In genomic region chr11:93160156-93160555, GRCh38 we compare ENCODE assay signal across 14 cellular contexts. TPM values are rescaled to one million over a fixed set of nuclear protein-coding genes. Genes with fewer than 3 reads are reported as not detected.
A peak's percentile ranks its signal among the peaks of the same experiment; 100 is the strongest.
DNase-seq lines count a peak whose midpoint lies in the region; ATAC-seq and TF ChIP-seq lines count a peak whose summit lies in the region.
"Had no signal": no experiment of that assay in that cellular context is flagged by ENCODE, and none has a peak within 500 bp of the region (broad histone marks: within the 10 kb centered on the region; RNA-seq: fewer than 3 reads in every experiment).

No MANE protein-coding gene starts in this region.

- H3K9me3 ChIP-seq in gastrocnemius medialis = no peaks in the 10 kb centered on the region

- intact Hi-C loops in gastrocnemius medialis (cut with DNase I; ENCODE audit: low total_unique reads) = no loop called here

- no peaks in the 10 kb centered on the region for H3K27me3 ChIP-seq in gastrocnemius medialis

- H3K36me3 ChIP-seq in gastrocnemius medialis = peaks cover 0 to 12% of the 10 kb centered on the region in 2 donors

- no peak for TF ChIP-seq POLR2A in gastrocnemius medialis (IDR thresholded peaks at IDR 0.05)

- H3K27ac Mint-ChIP-seq in chondrocyte (ENCODE audit: unreplicated experiment) (peak overlapping the region; percentile 43), endothelial cell (ENCODE audit: unreplicated experiment) (peak overlapping the region; percentile 84), nephron progenitor cell (peak overlapping the region; percentile 47)
- H3K27ac Mint-ChIP-seq: CD4-positive, alpha-beta memory T cell; GM23338; H9 had no signal

- no peaks in the 10 kb centered on the region for H3K4me1 ChIP-seq in gastrocnemius medialis

- H3K27ac ChIP-seq in gastrocnemius medialis = no peak overlapping the region

- H3K36me3 Mint-ChIP-seq in chondrocyte (ENCODE audit: low read depth) = peaks cover 28% of the 10 kb centered on the region
- H3K36me3 Mint-ChIP-seq in endothelial cell (ENCODE audit: low read depth, unreplicated experiment) = peaks cover 12% of the 10 kb centered on the region
- H3K36me3 Mint-ChIP-seq in nephron progenitor cell (ENCODE audit: low read depth) = peaks cover 79% of the 10 kb centered on the region

- H3K9me3 Mint-ChIP-seq in chondrocyte (ENCODE audit: low read depth) (peaks cover 8% of the 10 kb centered on the region), endothelial cell (ENCODE audit: unreplicated experiment) (no peaks in the 10 kb centered on the region), nephron progenitor cell (peaks cover 22% of the 10 kb centered on the region)

- in situ Hi-C loops in gastrocnemius medialis (cut with MboI; ENCODE audit: low sequenced_read_pairs in 4 of 4) = no loop called here

- TF ChIP-seq CTCF in chondrocyte (IDR thresholded peaks at IDR 0.05) (no peak), endothelial cell (IDR thresholded peaks at IDR 0.05; ENCODE audit: unreplicated experiment) (no peak), nephron progenitor cell (IDR thresholded peaks at IDR 0.05) (no peak), gastrocnemius medialis (IDR thresholded peaks at IDR 0.05 in 4 of 5, conservative IDR thresholded peaks at IDR 0.05 in 1 of 5) (no peak)

- H3K4me3 ChIP-seq in gastrocnemius medialis = no peak overlapping the region
- H3K4me3 ChIP-seq: GM23338 had no signal

- no peak for ATAC-seq in gastrocnemius medialis
- ATAC-seq: GM23338 had no signal

- H3K27me3 Mint-ChIP-seq in chondrocyte (ENCODE audit: low read depth) = no peaks in the 10 kb centered on the region
- H3K27me3 Mint-ChIP-seq in endothelial cell (ENCODE audit: unreplicated experiment) = no peaks in the 10 kb centered on the region
- H3K27me3 Mint-ChIP-seq in nephron progenitor cell (ENCODE audit: low read depth, poor library complexity) = peaks cover 5% of the 10 kb centered on the region
- H3K27me3 Mint-ChIP-seq: CD4-positive, alpha-beta memory T cell had no signal

- no peak overlapping the region for H3K4me3 Mint-ChIP-seq in chondrocyte (ENCODE audit: unreplicated experiment)
- H3K4me3 Mint-ChIP-seq in endothelial cell (ENCODE audit: unreplicated experiment) = no peak overlapping the region
- H3K4me3 Mint-ChIP-seq in nephron progenitor cell = no peak overlapping the region
- H3K4me3 Mint-ChIP-seq: CD4-positive, alpha-beta memory T cell; GM23338; H9 had no signal

- peaks cover 11% of the 10 kb centered on the region for H3K4me1 Mint-ChIP-seq in chondrocyte (ENCODE audit: low read depth)
- H3K4me1 Mint-ChIP-seq in endothelial cell (ENCODE audit: unreplicated experiment) = peaks cover 9% of the 10 kb centered on the region
- H3K4me1 Mint-ChIP-seq in nephron progenitor cell = no peaks in the 10 kb centered on the region
- H3K4me1 Mint-ChIP-seq: CD4-positive, alpha-beta memory T cell; GM23338; H9 had no signal

- DNase-seq in chondrocyte (ENCODE audit: low spot score) (no peak), endothelial cell (ENCODE audit: low spot score) (no peak), nephron progenitor cell (no peak), NCI-H1092 treated with DMSO at 0.1 percent for 48 hours (lab: John Stamatoyannopoulos, UW) (no peak), gastrocnemius medialis (no peak), MV-4-11 (lab: John Stamatoyannopoulos, UW) (no peak)
- DNase-seq: C1 segment of cervical spinal cord; Calu3; CD4-positive, alpha-beta memory T cell; COR-L47; DMS79 treated with DMSO at 0.1 percent for 48 hours; GF-D8; H9 had no signal

RNA-seq across cellular contexts. Expression of gene SLC36A4, which starts 37.6 kb away (rescaled TPM):
- total RNA-seq in chondrocyte (16.5 to 28.9 TPM (median 20.9 TPM) in 3 replicates), endothelial cell (ENCODE audit: unreplicated experiment) (40.4 TPM), gastrocnemius medialis (1 to 10 TPM; 1.5 to 3.4 (median 2.4) TPM)
